ENCODE assay signal across 8 cellular contexts in genomic region chr1:26335774-26336476, GRCh38. TPM values are rescaled to one million over a fixed set of nuclear protein-coding genes. Genes with fewer than 3 reads are reported as not detected.
DNase-seq lines count a peak whose midpoint lies in the region; ATAC-seq lines count a peak whose summit lies in the region.

No MANE protein-coding gene starts in this region.

- H3K4me1 ChIP-seq in iPS-20b (ENCODE audit: insufficient read depth, low read length) (no peaks in the 10 kb centered on the region; the same call in 1 of the 2 replicates), stomach smooth muscle (ENCODE audit: control insufficient read depth, insufficient read depth, low read length) (peaks cover 13% of the 10 kb centered on the region)

- H3K9me3 ChIP-seq in iPS-20b (ENCODE audit: insufficient read depth, low read depth, low read length), result no peaks in the 10 kb centered on the region
- H3K9me3 ChIP-seq in stomach smooth muscle (ENCODE audit: control insufficient read depth in 2 of 2, low read length in 2 of 2), result no peaks in the 10 kb centered on the region

- H3K36me3 Mint-ChIP-seq in activated CD8-positive, alpha-beta T cell treated with anti-CD3 and anti-CD28 coated beads, Interleukin-2, amount 10 ng/mL, durations not matched to agents 7 days and 5 days (ENCODE audit: low read depth), result peaks cover 5% of the 10 kb centered on the region

- H3K4me3 ChIP-seq in iPS-20b (ENCODE audit: low read length) (peak overlapping the region; percentile 87), stomach smooth muscle (ENCODE audit: low read length in 2 of 2) (peak overlapping the region; percentile 53 to 67)

- no peaks in the 10 kb centered on the region for H3K9me3 Mint-ChIP-seq in activated CD8-positive, alpha-beta T cell treated with anti-CD3 and anti-CD28 coated beads, Interleukin-2, amount 10 ng/mL, durations not matched to agents 7 days and 5 days (ENCODE audit: insufficient read depth)

- ATAC-seq in activated CD8-positive, alpha-beta T cell treated with anti-CD3 and anti-CD28 coated beads, Interleukin-2, amount 10 ng/mL, durations not matched to agents 7 days and 5 days, result peak; percentile 14

- H3K4me3 Mint-ChIP-seq in activated CD8-positive, alpha-beta T cell treated with anti-CD3 and anti-CD28 coated beads, Interleukin-2, amount 10 ng/mL, durations not matched to agents 7 days and 5 days, result peak overlapping the region; percentile 94

- DNase-seq in activated naive CD4-positive, alpha-beta T cell treated with Interleukin-2 at 50 U/mL for 16 hours, result peak; percentile 29
- no peak for DNase-seq in activated naive CD4-positive, alpha-beta T cell (lab: John Stamatoyannopoulos, UW)
- no peak for DNase-seq in activated CD8-positive, alpha-beta T cell treated with anti-CD3 and anti-CD28 coated beads, Interleukin-2, amount 10 ng/mL, durations not matched to agents 7 days and 5 days
- DNase-seq in NK-92 (lab: John Stamatoyannopoulos, UW; ENCODE audit: unreplicated experiment) (no peak), SKM-1 (lab: John Stamatoyannopoulos, UW; ENCODE audit: unreplicated experiment) (no peak), middle frontal gyrus (ENCODE audit: extremely low spot score, low spot score) (no peak)

- H3K27ac ChIP-seq in iPS-20b (ENCODE audit: low read length), result no peak overlapping the region
- H3K27ac ChIP-seq in stomach smooth muscle (ENCODE audit: low read length), result no peak overlapping the region

- CTCF ChIA-PET in activated CD8-positive, alpha-beta T cell treated with anti-CD3 and anti-CD28 coated beads, Interleukin-2, amount 10 ng/mL, durations not matched to agents 7 days and 5 days (lab: Charles Lee), result interaction anchor here (1.1 to 3.5 kb wide), 5 partner anchors 14 to 81 kb away, joined by 3 to 10 read pairs (median 8); no protein-coding TSS in a partner anchor

- POLR2A ChIA-PET in activated CD8-positive, alpha-beta T cell treated with anti-CD3 and anti-CD28 coated beads, Interleukin-2, amount 10 ng/mL, durations not matched to agents 7 days and 5 days (lab: Charles Lee), result interaction anchor here (0.8 kb wide), 1 partner anchor 14 kb away, joined by 3 read pairs; no protein-coding TSS in a partner anchor

- H3K27me3 ChIP-seq in iPS-20b (ENCODE audit: insufficient read depth, low read length) (peaks cover 10% of the 10 kb centered on the region), stomach smooth muscle (ENCODE audit: control insufficient read depth in 1 of 2, insufficient read depth in 2 of 2, low read length in 2 of 2) (peaks cover 25 to 29% of the 10 kb centered on the region in 2 donors)

- H3K9ac ChIP-seq in iPS-20b (ENCODE audit: low read depth, low read length) (peak overlapping the region; percentile 73; the same call in 1 of the 2 replicates), stomach smooth muscle (ENCODE audit: low read length in 2 of 2) (no peak overlapping the region)

- H3K4me1 Mint-ChIP-seq in activated CD8-positive, alpha-beta T cell treated with anti-CD3 and anti-CD28 coated beads, Interleukin-2, amount 10 ng/mL, durations not matched to agents 7 days and 5 days (ENCODE audit: low read depth), result peaks cover 25% of the 10 kb centered on the region

- H3K27me3 Mint-ChIP-seq in activated CD8-positive, alpha-beta T cell treated with anti-CD3 and anti-CD28 coated beads, Interleukin-2, amount 10 ng/mL, durations not matched to agents 7 days and 5 days (ENCODE audit: low read depth), result peaks cover 5% of the 10 kb centered on the region

- peak overlapping the region; percentile 77 for H3K27ac Mint-ChIP-seq in activated CD8-positive, alpha-beta T cell treated with anti-CD3 and anti-CD28 coated beads, Interleukin-2, amount 10 ng/mL, durations not matched to agents 7 days and 5 days

- peaks cover 8% of the 10 kb centered on the region; the same call in 1 of the 2 replicates for H3K36me3 ChIP-seq in iPS-20b (ENCODE audit: insufficient read depth, low read depth, low read length)
- no peaks in the 10 kb centered on the region for H3K36me3 ChIP-seq in stomach smooth muscle (ENCODE audit: control insufficient read depth in 2 of 2, insufficient read depth in 2 of 2, low read length in 2 of 2)

RNA-seq across cellular contexts. Expression of gene CRYBG2, which starts 18.0 kb away (rescaled TPM):
- 1 to 10 TPM; 7.6 to 8.7 TPM for total RNA-seq in activated CD8-positive, alpha-beta T cell treated with anti-CD3 and anti-CD28 coated beads, Interleukin-2, amount 10 ng/mL, durations not matched to agents 7 days and 5 days

RNA-seq across cellular contexts. Expression of gene CD52, which starts 18.2 kb away (rescaled TPM):
- total RNA-seq in activated CD8-positive, alpha-beta T cell treated with anti-CD3 and anti-CD28 coated beads, Interleukin-2, amount 10 ng/mL, durations not matched to agents 7 days and 5 days, result 1,000 to 10,000 TPM; 1,112 to 1,180 TPM

RNA-seq across cellular contexts. Expression of gene UBXN11, which starts 29.5 kb away (rescaled TPM):
- total RNA-seq in activated CD8-positive, alpha-beta T cell treated with anti-CD3 and anti-CD28 coated beads, Interleukin-2, amount 10 ng/mL, durations not matched to agents 7 days and 5 days, result 10 to 100 TPM; 34.4 to 40.9 TPM

RNA-seq across cellular contexts. Expression of gene ZNF683, which starts 36.6 kb away (rescaled TPM):
- total RNA-seq in activated CD8-positive, alpha-beta T cell treated with anti-CD3 and anti-CD28 coated beads, Interleukin-2, amount 10 ng/mL, durations not matched to agents 7 days and 5 days, result 10 to 100 TPM; 24.0 to 26.6 TPM

RNA-seq across cellular contexts. Expression of gene SH3BGRL3, which starts 56.0 kb away (rescaled TPM):
- total RNA-seq in activated CD8-positive, alpha-beta T cell treated with anti-CD3 and anti-CD28 coated beads, Interleukin-2, amount 10 ng/mL, durations not matched to agents 7 days and 5 days, result 100 to 1,000 TPM; 795 to 814 TPM
